In genomic region chr17:30717290-30718098, GRCh38 we compare ENCODE assay signal across 1 cellular context.
A peak's percentile ranks its signal among the peaks of the same experiment; 100 is the strongest.
TF ChIP-seq lines count a peak whose summit lies in the region.

No MANE protein-coding gene starts in this region.

TF ChIP-seq in HepG2, 621 proteins besides CTCF, POLR2A, EP300 and RAD21:
- TF ChIP-seq ZNF770 (CRISPR knock-in tag; IDR thresholded peaks at IDR 0.05) (peak; percentile 92), BCL6 (CRISPR knock-in tag; IDR thresholded peaks at IDR 0.05) (no peak)
